ENCODE assay signal across 1 cellular context in the genomic region with DNA sequence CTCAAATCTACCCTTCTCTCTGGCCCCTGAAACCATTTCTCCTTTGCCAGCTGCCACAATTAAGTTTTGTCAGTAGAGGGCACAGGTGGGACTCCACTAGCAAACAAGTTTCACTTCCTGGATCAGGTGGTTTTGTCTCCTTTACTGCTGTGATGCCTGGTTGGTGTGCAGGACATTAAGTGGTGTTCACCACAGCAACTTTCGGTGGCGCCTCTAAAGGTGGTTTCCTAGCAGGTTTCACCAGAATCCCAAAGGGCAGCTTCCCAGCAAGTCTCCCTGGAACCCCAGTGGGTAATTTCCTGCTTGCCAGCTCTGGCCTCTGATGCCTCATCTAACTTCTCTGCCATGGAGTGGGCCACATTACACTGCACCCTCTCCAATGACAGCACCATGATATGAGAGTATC.
A peak's percentile ranks its signal among the peaks of the same experiment; 100 is the strongest.
TF ChIP-seq lines count a peak whose summit lies in the region.

No MANE protein-coding gene starts in this region.

TF ChIP-seq in HepG2, 621 proteins besides CTCF, POLR2A, EP300 and RAD21:
- no peak for TF ChIP-seq PRMT3 (CRISPR knock-in tag; IDR thresholded peaks at IDR 0.05; ENCODE audit: borderline replicate concordance, low read depth)
- TF ChIP-seq ELF1 (CRISPR knock-in tag; IDR thresholded peaks at IDR 0.05): 0 out of 2 replicates have a peak, but pooled peaks have one; percentile 43
- no peak for TF ChIP-seq FIP1L1 (IDR thresholded peaks at IDR 0.05; ENCODE audit: borderline replicate concordance, insufficient read depth, low read depth, low read length)
- TF ChIP-seq STAG1 (CRISPR knock-in tag; IDR thresholded peaks at IDR 0.05): peak; percentile 55
